In genomic region chr17:6575596-6575988, GRCh38 we compare ENCODE assay signal across 9 cellular contexts. TPM values are rescaled to one million over a fixed set of nuclear protein-coding genes. Genes with fewer than 3 reads are reported as not detected.
A peak's percentile ranks its signal among the peaks of the same experiment; 100 is the strongest.
DNase-seq lines count a peak whose midpoint lies in the region; ATAC-seq and TF ChIP-seq lines count a peak whose summit lies in the region.
"Had no signal": no experiment of that assay in that cellular context is flagged by ENCODE, and none has a peak within 500 bp of the region (broad histone marks: within the 10 kb centered on the region; RNA-seq: fewer than 3 reads in every experiment).

No MANE protein-coding gene starts in this region.

- no peak for TF ChIP-seq POLR2A in suprapubic skin (IDR thresholded peaks at IDR 0.05)

- H3K36me3 ChIP-seq in suprapubic skin = peaks cover 12% of the 10 kb centered on the region

- no peaks in the 10 kb centered on the region for H3K9me3 ChIP-seq in suprapubic skin

- no peak overlapping the region for H3K4me3 ChIP-seq in suprapubic skin

- TF ChIP-seq CTCF in suprapubic skin (IDR thresholded peaks at IDR 0.05) = no peak

- H3K36me3 Mint-ChIP-seq in stimulated activated naive CD8-positive, alpha-beta T cell treated with anti-CD3 and anti-CD28 coated beads, Interleukin-15, Interleukin-2, amounts not matched to agents 100 ng/mL and 50 ng/mL, for 24 hours (ENCODE audit: low read depth) = peaks cover 26% of the 10 kb centered on the region
- H3K36me3 Mint-ChIP-seq in activated naive CD8-positive, alpha-beta T cell = peaks cover 3% of the 10 kb centered on the region
- peaks cover 11 to 12% of the 10 kb centered on the region in 2 donors for H3K36me3 Mint-ChIP-seq in naive B cell

- no peaks in the 10 kb centered on the region for H3K27me3 Mint-ChIP-seq in stimulated activated naive CD8-positive, alpha-beta T cell treated with anti-CD3 and anti-CD28 coated beads, Interleukin-15, Interleukin-2, amounts not matched to agents 100 ng/mL and 50 ng/mL, for 24 hours
- H3K27me3 Mint-ChIP-seq in activated naive CD8-positive, alpha-beta T cell = no peaks in the 10 kb centered on the region
- no peaks in the 10 kb centered on the region for H3K27me3 Mint-ChIP-seq in naive B cell
- H3K27me3 Mint-ChIP-seq: central memory CD8-positive, alpha-beta T cell had no signal

- ATAC-seq in stimulated activated naive CD8-positive, alpha-beta T cell treated with anti-CD3 and anti-CD28 coated beads, Interleukin-15, Interleukin-2, amounts not matched to agents 100 U/mL and 50 U/mL, for 24 hours = no peak
- no peak for ATAC-seq in naive B cell (ENCODE audit: low read depth in 2 of 2)
- ATAC-seq in HG02970 (IDR thresholded peaks at IDR 0.05; ENCODE audit: low FRiP score, unreplicated experiment) = no peak

- H3K27ac Mint-ChIP-seq in stimulated activated naive CD8-positive, alpha-beta T cell treated with anti-CD3 and anti-CD28 coated beads, Interleukin-15, Interleukin-2, amounts not matched to agents 100 ng/mL and 50 ng/mL, for 24 hours = peak overlapping the region; percentile 69
- no peak overlapping the region for H3K27ac Mint-ChIP-seq in activated naive CD8-positive, alpha-beta T cell
- peak overlapping the region; percentile 54 to 95 (median 90) for H3K27ac Mint-ChIP-seq in naive B cell

- no peak for TF ChIP-seq EP300 in suprapubic skin (IDR thresholded peaks at IDR 0.05)

- no peaks in the 10 kb centered on the region for H3K27me3 ChIP-seq in suprapubic skin

- DNase-seq in stimulated activated naive CD8-positive, alpha-beta T cell treated with anti-CD3 and anti-CD28 coated beads, Interleukin-15, Interleukin-2, amounts not matched to agents 100 U/mL and 50 U/mL, for 24 hours = no peak
- no peak for DNase-seq in naive B cell
- DNase-seq in RKO (ENCODE audit: low spot score) = no peak
- DNase-seq in GM03348 (ENCODE audit: low spot score) = no peak
- no peak for DNase-seq in suprapubic skin (ENCODE audit: low spot score in 2 of 2)

- peaks cover 27% of the 10 kb centered on the region for H3K4me1 Mint-ChIP-seq in stimulated activated naive CD8-positive, alpha-beta T cell treated with anti-CD3 and anti-CD28 coated beads, Interleukin-15, Interleukin-2, amounts not matched to agents 100 ng/mL and 50 ng/mL, for 24 hours (ENCODE audit: low read depth)
- H3K4me1 Mint-ChIP-seq in activated naive CD8-positive, alpha-beta T cell (ENCODE audit: low read depth) = peaks cover 20% of the 10 kb centered on the region
- peaks cover 25 to 47% (median 38%) of the 10 kb centered on the region in 3 donors for H3K4me1 Mint-ChIP-seq in naive B cell

- WGBS in suprapubic skin = 73% methylated on average over 5 of the region's 5 CpGs

- peak overlapping the region; percentile 24 for H3K4me3 Mint-ChIP-seq in stimulated activated naive CD8-positive, alpha-beta T cell treated with anti-CD3 and anti-CD28 coated beads, Interleukin-15, Interleukin-2, amounts not matched to agents 100 ng/mL and 50 ng/mL, for 24 hours
- peak overlapping the region; percentile 60 for H3K4me3 Mint-ChIP-seq in activated naive CD8-positive, alpha-beta T cell
- peak overlapping the region; percentile 37 to 92 (median 86) for H3K4me3 Mint-ChIP-seq in naive B cell
- H3K4me3 Mint-ChIP-seq: central memory CD8-positive, alpha-beta T cell had no signal

- no peak overlapping the region for H3K27ac ChIP-seq in suprapubic skin

- no peaks in the 10 kb centered on the region for H3K9me3 Mint-ChIP-seq in stimulated activated naive CD8-positive, alpha-beta T cell treated with anti-CD3 and anti-CD28 coated beads, Interleukin-15, Interleukin-2, amounts not matched to agents 100 ng/mL and 50 ng/mL, for 24 hours
- H3K9me3 Mint-ChIP-seq in activated naive CD8-positive, alpha-beta T cell (ENCODE audit: low read depth) = no peaks in the 10 kb centered on the region
- no peaks in the 10 kb centered on the region for H3K9me3 Mint-ChIP-seq in naive B cell
- H3K9me3 Mint-ChIP-seq: central memory CD8-positive, alpha-beta T cell had no signal

- peaks cover 16% of the 10 kb centered on the region for H3K4me1 ChIP-seq in suprapubic skin

RNA-seq across cellular contexts. Expression of gene PITPNM3, which starts 19.2 kb away (rescaled TPM):
- under 1 TPM in 3 of 6 donors, not detected in 3; 0.04 to 0.12 (median 0.07) TPM for polyA plus RNA-seq in naive B cell (ENCODE audit: low read depth in 6 of 6)
- total RNA-seq in suprapubic skin = 10 to 100 TPM; 16.4 to 31.1 (median 19.2) TPM

Comparison
In these comparisons a context has a peak if more than half of its experiments do, and no peak if none do; other contexts are left out.
1. H3K4me3 Mint-ChIP-seq: peak in every context shown above with its lines; median percentile 86 in naive B cell; 60 in activated naive CD8-positive, alpha-beta T cell; 24 in stimulated activated naive CD8-positive, alpha-beta T cell treated with anti-CD3 and anti-CD28 coated beads, Interleukin-15, Interleukin-2, amounts not matched to agents 100 ng/mL and 50 ng/mL, for 24 hours.